11 cellular contexts compared by ENCODE assay signal in the genomic region with DNA sequence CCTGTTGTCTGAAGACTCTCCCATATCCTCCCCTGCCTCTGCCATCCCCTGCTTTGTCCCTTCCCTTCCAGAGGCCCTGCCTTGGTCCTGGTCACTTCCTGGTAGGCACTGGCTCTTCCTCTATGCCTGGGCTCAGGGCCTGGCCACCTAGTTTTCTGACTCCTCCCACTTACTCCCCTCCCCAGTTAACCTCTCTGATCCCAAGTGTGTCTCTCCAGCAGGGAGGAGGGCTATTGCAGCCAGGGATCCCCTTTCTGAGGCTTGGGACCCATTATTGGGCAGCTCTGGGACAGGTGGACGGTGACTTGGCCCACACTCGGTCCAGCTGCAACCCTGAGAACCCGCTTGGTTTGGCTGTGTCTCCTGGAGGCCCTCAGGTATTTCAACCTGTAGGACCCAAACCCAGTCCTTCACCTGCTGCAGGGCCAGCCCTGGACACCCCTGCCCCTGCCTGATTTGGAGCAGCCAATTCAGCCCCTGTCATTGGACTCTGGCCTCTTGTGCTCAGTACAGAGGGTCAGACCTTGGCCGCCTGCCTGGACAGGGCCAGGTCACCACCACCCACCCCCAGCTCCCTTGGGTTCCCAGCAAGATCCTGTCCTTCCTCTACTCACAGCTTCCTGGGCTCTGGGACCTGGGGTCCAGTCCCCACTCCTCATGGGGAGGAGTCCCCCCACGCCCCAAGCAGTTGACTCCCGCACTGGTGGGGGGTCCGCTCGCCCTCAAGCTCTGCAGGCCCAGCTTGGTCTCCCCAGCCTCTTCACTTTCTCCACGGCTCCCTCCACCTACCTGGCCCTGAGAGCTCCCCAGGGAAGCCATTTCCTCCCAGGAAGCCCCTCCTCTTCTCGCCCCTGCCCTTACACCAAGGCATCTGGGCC. TPM values are rescaled to one million over a fixed set of nuclear protein-coding genes. Genes with fewer than 3 reads are reported as not detected.
A peak's percentile ranks its signal among the peaks of the same experiment; 100 is the strongest.
DNase-seq lines count a peak whose midpoint lies in the region; ATAC-seq and TF ChIP-seq lines count a peak whose summit lies in the region.
"Had no signal": no experiment of that assay in that cellular context is flagged by ENCODE, and none has a peak within 500 bp of the region (broad histone marks: within the 10 kb centered on the region; RNA-seq: fewer than 3 reads in every experiment).

No MANE protein-coding gene starts in this region.

- H3K27ac Mint-ChIP-seq in MCF 10A (ENCODE audit: low read depth, unreplicated experiment) = no peak overlapping the region

- no peaks in the 10 kb centered on the region for H3K36me3 Mint-ChIP-seq in MCF 10A (ENCODE audit: insufficient read depth, unreplicated experiment)

- 93% methylated on average over 7 of the region's 10 CpGs for WGBS in mammary epithelial cell (ENCODE audit: low coverage, missing lambda C conversion rate)

- in situ Hi-C loops in mammary epithelial cell (cut with MboI; ENCODE audit: low sequenced_read_pairs in 2 of 2) = no loop called here

- no peaks in the 10 kb centered on the region for H3K9me2 ChIP-seq in PC-3 (replicated peaks; ENCODE audit: low read length)

- no peaks in the 10 kb centered on the region for H3K27me3 ChIP-seq in mammary epithelial cell (ENCODE audit: insufficient read depth, low read length)
- no peaks in the 10 kb centered on the region for H3K27me3 ChIP-seq in PC-3 (ENCODE audit: low read length)

- BruUV-seq in MCF 10A (replicated peaks; lab: Mats Ljungman, UMichigan) (no TSS peak), mammary epithelial cell (replicated peaks; lab: Mats Ljungman, UMichigan) (no TSS peak), PC-3 (replicated peaks; lab: Mats Ljungman, UMichigan) (no TSS peak)

- peak overlapping the region; percentile 29 for H3K4me3 Mint-ChIP-seq in MCF 10A (ENCODE audit: unreplicated experiment)

- no peak overlapping the region for H3K27ac ChIP-seq in mammary epithelial cell (ENCODE audit: insufficient read depth, low read depth, low read length)
- H3K27ac ChIP-seq in PC-3 (ENCODE audit: low read length) = no peak overlapping the region
- H3K27ac ChIP-seq: VCaP had no signal

- H2AFZ ChIP-seq in mammary epithelial cell (ENCODE audit: low read depth, low read length) (no peak overlapping the region), PC-3 (ENCODE audit: low read length) (no peak overlapping the region)

- CTCF ChIA-PET in MCF 10A (lab: Yijun Ruan, JAX) = interaction anchor here (0.6 to 1.5 kb wide), 2 partner anchors 8 to 27 kb away, joined by 3 read pairs; no protein-coding TSS in a partner anchor
- CTCF ChIA-PET in mammary epithelial cell (lab: Charles Lee; ENCODE audit: low non-redundant PET) = no interaction called here
- CTCF ChIA-PET in PC-3 (lab: Charles Lee) = no interaction called here

- DNase-seq in MCF 10A (ENCODE audit: unreplicated experiment) (no peak), mammary epithelial cell (no peak), ecto neural progenitor cell (ENCODE audit: low spot score) (peak; percentile 50), mucosa of descending colon (peak; percentile 31 to 57 (median 49)), superior temporal gyrus (ENCODE audit: extremely low spot score) (no peak), PC-3 (no peak), activated gamma-delta T cell treated with Interleukin-2 at 50 U/mL for 16 hours (no peak)
- DNase-seq: NK-92 treated with Interleukin-12 subunit alpha and Interleukin-12 subunit beta, amount 100 ng/mL, for 24 hours had no signal

- intact Hi-C loops in MCF 10A (cut with micrococcal nuclease) = no loop called here
- intact Hi-C loops in mammary epithelial cell (cut with micrococcal nuclease) = no loop called here
- intact Hi-C loops in mucosa of descending colon (cut with DNase I, micrococcal nuclease) = no loop called here
- intact Hi-C loops in PC-3 (cut with micrococcal nuclease) = no loop called here

- POLR2A ChIA-PET in MCF 10A (lab: Yijun Ruan, JAX) (interaction anchor here (0.6 to 1.1 kb wide), 4 partner anchors 9 to 33 kb away, joined by 3 to 4 read pairs (median 3); no protein-coding TSS in a partner anchor), PC-3 (lab: Charles Lee; ENCODE audit: unreplicated experiment) (no interaction called here)

- TF ChIP-seq CTCF in MCF 10A (IDR thresholded peaks at IDR 0.05; ENCODE audit: unreplicated experiment) (no peak), mammary epithelial cell (conservative IDR thresholded peaks at IDR 0.05 in 1 of 2, IDR thresholded peaks at IDR 0.05 in 1 of 2; ENCODE audit: extremely low read depth in 1 of 2, insufficient read depth in 1 of 2, low read depth in 1 of 2, low read length in 2 of 2) (no peak), mucosa of descending colon (IDR thresholded peaks at IDR 0.05) (no peak), PC-3 (conservative IDR thresholded peaks at IDR 0.05; ENCODE audit: low read depth, low read length) (no peak)

- H3K4me2 ChIP-seq in mammary epithelial cell (ENCODE audit: insufficient read depth, low read depth, low read length) (no peak overlapping the region), PC-3 (ENCODE audit: low read length) (no peak overlapping the region)

- H3K36me3 ChIP-seq in mammary epithelial cell (ENCODE audit: insufficient read depth, low read length) = no peaks in the 10 kb centered on the region
- no peaks in the 10 kb centered on the region for H3K36me3 ChIP-seq in mucosa of descending colon (ENCODE audit: low read depth)
- H3K36me3 ChIP-seq in PC-3 (ENCODE audit: low read depth, low read length) = no peaks in the 10 kb centered on the region

- peaks cover 28% of the 10 kb centered on the region for H3K4me1 Mint-ChIP-seq in MCF 10A (ENCODE audit: insufficient read depth, unreplicated experiment)

- H3K9ac ChIP-seq in mammary epithelial cell (ENCODE audit: insufficient read depth, low read length) = no peak overlapping the region
- H3K9ac ChIP-seq in PC-3 (ENCODE audit: low read length) = no peak overlapping the region

- H3K27me3 Mint-ChIP-seq in MCF 10A (ENCODE audit: insufficient read depth, unreplicated experiment) = no peaks in the 10 kb centered on the region

- H3F3A ChIP-seq in PC-3 (ENCODE audit: low read length, unreplicated experiment) = no peaks in the 10 kb centered on the region

- H3K4me1 ChIP-seq in mammary epithelial cell (ENCODE audit: insufficient read depth, low read length) (peaks cover 18% of the 10 kb centered on the region), mucosa of descending colon (ENCODE audit: low read depth) (peaks cover 45% of the 10 kb centered on the region), PC-3 (ENCODE audit: insufficient read depth, low read length) (peaks cover 23% of the 10 kb centered on the region)

- H3K4me3 ChIP-seq in mammary epithelial cell (replicated peaks in 1 of 3; ENCODE audit: insufficient read depth in 1 of 3, low read depth in 2 of 3, low read length in 3 of 3) = no peak overlapping the region
- H3K4me3 ChIP-seq in mucosa of descending colon = no peak overlapping the region
- no peak overlapping the region for H3K4me3 ChIP-seq in PC-3 (ENCODE audit: low read length)

- H3K9me3 Mint-ChIP-seq in MCF 10A (ENCODE audit: unreplicated experiment) = no peaks in the 10 kb centered on the region

- H3K79me2 ChIP-seq in mammary epithelial cell (ENCODE audit: insufficient read depth, low read length) (no peaks in the 10 kb centered on the region), PC-3 (ENCODE audit: low read length) (no peaks in the 10 kb centered on the region)

- ATAC-seq in mucosa of descending colon (peak; percentile 7), PC-3 (no peak), HG03378 (IDR thresholded peaks at IDR 0.05; ENCODE audit: unreplicated experiment) (no peak)

- dilution Hi-C loops in mammary epithelial cell (cut with HindIII; ENCODE audit: low sequenced_read_pairs) = no loop called here

- H3K9me3 ChIP-seq in mammary epithelial cell (replicated peaks; ENCODE audit: insufficient read depth, low read length) = no peaks in the 10 kb centered on the region
- H3K9me3 ChIP-seq in mucosa of descending colon = no peaks in the 10 kb centered on the region
- H3K9me3 ChIP-seq in PC-3 (ENCODE audit: low read length) = no peaks in the 10 kb centered on the region
- H3K9me3 ChIP-seq: Caco-2 had no signal

- H4K20me1 ChIP-seq in mammary epithelial cell (ENCODE audit: insufficient read depth, low read length) = no peaks in the 10 kb centered on the region
- no peaks in the 10 kb centered on the region for H4K20me1 ChIP-seq in PC-3 (ENCODE audit: low read length)

RNA-seq across cellular contexts. Expression of gene SH3BP2, which starts 1.1 kb away (rescaled TPM):
- 48.4 and 57.9 TPM in 2 replicates for total RNA-seq in MCF 10A (2022)
- 10 to 100 TPM; 14.4 to 26.7 TPM for total RNA-seq in mammary epithelial cell
- polyA plus RNA-seq in mammary epithelial cell = 8.4 TPM
- polyA minus RNA-seq in mammary epithelial cell = 12.4 TPM
- 10 to 100 TPM; 48.1 to 75.3 (median 73.0) TPM for total RNA-seq in mucosa of descending colon
- total RNA-seq in PC-3 (2014; rRNA removed) = 16.9 and 17.4 TPM in 2 replicates

RNA-seq across cellular contexts. Expression of gene TNIP2, which starts 35.6 kb away (rescaled TPM):
- 40.5 and 46.1 TPM in 2 replicates for total RNA-seq in MCF 10A (2022)
- total RNA-seq in mammary epithelial cell = 10 to 100 TPM; 21.8 to 32.5 TPM
- polyA plus RNA-seq in mammary epithelial cell = 22.9 TPM
- 10.9 TPM for polyA minus RNA-seq in mammary epithelial cell
- total RNA-seq in mucosa of descending colon = 10 to 100 TPM; 50.3 to 51.5 (median 51.2) TPM
- total RNA-seq in PC-3 (2014; rRNA removed) = 56.5 and 77.8 TPM in 2 replicates

RNA-seq across cellular contexts. Expression of gene ADD1, which starts 51.9 kb away (rescaled TPM):
- total RNA-seq in MCF 10A (2022) (131 and 161 TPM in 2 replicates), mammary epithelial cell (100 to 1,000 TPM; 112 to 167 TPM), mucosa of descending colon (100 to 1,000 TPM; 201 to 373 (median 261) TPM), PC-3 (2014; rRNA removed) (118 and 124 TPM in 2 replicates)
- polyA plus RNA-seq in mammary epithelial cell = 94.4 TPM
- 232 TPM for polyA minus RNA-seq in mammary epithelial cell

Comparison
In these comparisons a context has a peak if more than half of its experiments do, and no peak if none do; other contexts are left out.
1. DNase-seq: peak in ecto neural progenitor cell (single experiment) and mucosa of descending colon (3 of 3); none in MCF 10A (single experiment), mammary epithelial cell (single experiment), superior temporal gyrus (single experiment), PC-3 (single experiment) and activated gamma-delta T cell treated with Interleukin-2 at 50 U/mL for 16 hours (single experiment).